Comparison of ENCODE assay signal across 12 cellular contexts in the genomic region with DNA sequence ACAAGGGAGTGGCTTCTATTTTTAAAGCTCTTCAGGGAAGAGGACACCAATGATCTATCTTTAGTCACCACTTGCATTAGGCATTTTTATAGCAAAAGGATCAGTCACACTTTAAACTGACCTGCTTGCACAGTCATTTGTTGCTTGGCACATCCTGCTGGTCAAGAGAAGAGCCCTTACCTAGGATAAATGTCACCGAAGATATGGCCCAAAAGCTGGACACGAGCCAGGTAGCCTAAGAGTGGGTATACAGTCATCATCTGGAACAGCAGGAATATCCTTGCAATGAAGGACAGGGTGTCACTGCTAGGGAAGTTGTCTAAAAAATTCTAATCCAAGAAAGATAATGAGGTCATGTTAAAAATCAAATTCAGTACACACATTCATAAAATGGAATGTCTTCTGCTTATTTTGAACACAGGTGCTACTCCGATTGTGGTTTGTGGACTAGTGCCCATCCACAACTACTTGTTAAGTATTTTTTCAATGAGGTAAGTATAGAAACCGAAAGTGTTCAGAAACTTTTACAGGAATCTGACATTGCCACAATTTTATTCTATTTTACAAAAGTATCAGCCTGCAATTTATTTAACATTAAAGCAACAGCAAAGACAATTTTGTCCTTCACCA.
A peak's percentile ranks its signal among the peaks of the same experiment; 100 is the strongest.
DNase-seq lines count a peak whose midpoint lies in the region; ATAC-seq and TF ChIP-seq lines count a peak whose summit lies in the region.
"Had no signal": no experiment of that assay in that cellular context is flagged by ENCODE, and none has a peak within 500 bp of the region (broad histone marks: within the 10 kb centered on the region; RNA-seq: fewer than 3 reads in every experiment).

No MANE protein-coding gene starts in this region.

- 31 to 41% (median 35%) methylated on average over 4 of the region's 4 CpGs for WGBS in adrenal gland, 4 donors

- intact Hi-C loops in Right ventricle myocardium inferior (cut with DNase I) (loop anchor here (2.0 to 10.0 kb wide), 2 partner anchors 31 to 99 kb away; partner anchors contain the start of gene PLPP1), cardiac septum (cut with DNase I) (loop anchor here (1.0 kb wide), 1 partner anchor 32 kb away; no protein-coding TSS in a partner anchor), adrenal gland (cut with DNase I) (no loop called here), left lung (cut with DNase I) (no loop called here), uterus (cut with DNase I; ENCODE audit: low total_unique reads) (no loop called here)

- H3K4me3 ChIP-seq in adrenal gland: peak overlapping the region in 1 of 4 donors; percentile 33
- no peak overlapping the region for H3K4me3 ChIP-seq in left lung
- no peak overlapping the region for H3K4me3 ChIP-seq in uterus

- TF ChIP-seq CTCF in adrenal gland (IDR thresholded peaks at IDR 0.05) (no peak), left lung (IDR thresholded peaks at IDR 0.05) (no peak), uterus (IDR thresholded peaks at IDR 0.05) (no peak)

- H3K36me3 ChIP-seq in adrenal gland (replicated peaks in 1 of 2): no peaks in the 10 kb centered on the region
- H3K36me3 ChIP-seq in left lung: no peaks in the 10 kb centered on the region
- no peaks in the 10 kb centered on the region for H3K36me3 ChIP-seq in uterus

- no peak for TF ChIP-seq POLR2A in adrenal gland (IDR thresholded peaks at IDR 0.05)
- no peak for TF ChIP-seq POLR2A in uterus (IDR thresholded peaks at IDR 0.05)

- H3K9me3 ChIP-seq in adrenal gland (replicated peaks in 1 of 3) (no peaks in the 10 kb centered on the region), left lung (no peaks in the 10 kb centered on the region), uterus (no peaks in the 10 kb centered on the region)

- DNase-seq in Right ventricle myocardium inferior (ENCODE audit: missing footprints) (no peak), cardiac septum (ENCODE audit: low spot score) (no peak), adrenal gland (peak; percentile 47 to 83 (median 70)), left lung (peak in 1 of 2 donors; percentile 45), uterus (peak in 1 of 2 donors; percentile 39), NCI-H128 (lab: John Stamatoyannopoulos, UW; ENCODE audit: unreplicated experiment) (no peak), mucosa of gallbladder (ENCODE audit: low spot score) (no peak)
- DNase-seq: activated T-cell treated with anti-CD3 and anti-CD28 coated beads, Interleukin-2, amount 50 U/mL, for 24 hours; COR-L47; islet precursor cell; NCI-H524 had no signal

- H3K27me3 ChIP-seq in adrenal gland: no peaks in the 10 kb centered on the region
- H3K27me3 ChIP-seq in left lung: no peaks in the 10 kb centered on the region
- H3K27me3 ChIP-seq in uterus: no peaks in the 10 kb centered on the region

- H3K27ac ChIP-seq in adrenal gland (peak overlapping the region in 4 of 5 donors; percentile 58 to 89 (median 69)), left lung (peak overlapping the region; percentile 45 to 62), uterus (peak overlapping the region; percentile 67 to 76)

- H3K4me1 ChIP-seq in adrenal gland (replicated peaks in 1 of 2) (peaks cover 0 to 49% of the 10 kb centered on the region in 2 donors), left lung (peaks cover 22 to 42% of the 10 kb centered on the region in 2 donors), uterus (peaks cover 4 to 24% of the 10 kb centered on the region in 2 donors)

- ATAC-seq in Right ventricle myocardium inferior (peak; percentile 69), left lung (peak; percentile 67), GM21786 (IDR thresholded peaks at IDR 0.05; ENCODE audit: unreplicated experiment) (no peak)

Comparison
In these comparisons a context has a peak if more than half of its experiments do, and no peak if none do; other contexts are left out.
1. DNase-seq: peak in adrenal gland (7 of 7); none in Right ventricle myocardium inferior (single experiment), cardiac septum (single experiment), NCI-H128 (single experiment) and mucosa of gallbladder (single experiment).
2. intact Hi-C loops: an anchor here in Right ventricle myocardium inferior (2.0 to 10.0 kb wide) and cardiac septum (1.0 kb wide); none called in adrenal gland, left lung and uterus.
3. Peak in every context shown above with its lines, with median percentiles within 50 percentile points of each other: H3K27ac ChIP-seq.